ENCODE assay signal across 8 cellular contexts in genomic region chr1:174999926-175000696, GRCh38. TPM values are rescaled to one million over a fixed set of nuclear protein-coding genes. Genes with fewer than 3 reads are reported as not detected.
DNase-seq lines count a peak whose midpoint lies in the region; ATAC-seq and TF ChIP-seq lines count a peak whose summit lies in the region.

A gene with protein sequence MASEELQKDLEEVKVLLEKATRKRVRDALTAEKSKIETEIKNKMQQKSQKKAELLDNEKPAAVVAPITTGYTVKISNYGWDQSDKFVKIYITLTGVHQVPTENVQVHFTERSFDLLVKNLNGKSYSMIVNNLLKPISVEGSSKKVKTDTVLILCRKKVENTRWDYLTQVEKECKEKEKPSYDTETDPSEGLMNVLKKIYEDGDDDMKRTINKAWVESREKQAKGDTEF (plus strand): TSS chr1:174999947. CDS start chr1:175000181, 234 bp downstream.

- DNase-seq in activated naive CD4-positive, alpha-beta T cell treated with anti-CD3 and anti-CD28 coated beads for 36 hours: peak; percentile 42
- no peak for DNase-seq in activated naive CD4-positive, alpha-beta T cell treated with anti-CD3 and anti-CD28 coated beads, Interleukin-2, amount 50 U/mL, for 16 hours
- no peak for DNase-seq in activated naive CD8-positive, alpha-beta T cell treated with anti-CD3 and anti-CD28 coated beads, Interleukin-2, amount 50 U/mL, for 24 hours
- DNase-seq in left ventricle myocardium superior (peak; percentile 70), prostate gland (ENCODE audit: low spot score) (peak; percentile 32), OCI-M2 (lab: John Stamatoyannopoulos, UW; ENCODE audit: unreplicated experiment) (no peak)

- H3K36me3 ChIP-seq in OCI-LY1 (ENCODE audit: insufficient read depth, low read length) (peaks cover 41% of the 10 kb centered on the region), prostate gland (no peaks in the 10 kb centered on the region)

- no peaks in the 10 kb centered on the region; the same call in 1 of the 2 replicates for H3F3A ChIP-seq in OCI-LY1 (ENCODE audit: insufficient read depth, low read length)

- no peak within 1 kb of the TSS for H3K4me3 Mint-ChIP-seq in activated naive CD4-positive, alpha-beta T cell treated with anti-CD3 and anti-CD28 coated beads for 36 hours
- no peak within 1 kb of the TSS for H3K4me3 Mint-ChIP-seq in activated naive CD8-positive, alpha-beta T cell treated with anti-CD3 and anti-CD28 coated beads, Interleukin-2, amount 50 U/mL, for 24 hours

- peaks cover 52% of the 10 kb centered on the region for H3K79me2 ChIP-seq in OCI-LY1 (ENCODE audit: insufficient read depth, low read length)

- CTCF ChIA-PET in activated naive CD4-positive, alpha-beta T cell treated with anti-CD3 and anti-CD28 coated beads for 36 hours (lab: Charles Lee): interaction anchor here (1.1 to 2.8 kb wide), 3 partner anchors 11 to 227 kb away, joined by 3 to 10 read pairs (median 9); partner anchors contain the start of gene MRPS14

- H3K27ac Mint-ChIP-seq in activated naive CD4-positive, alpha-beta T cell treated with anti-CD3 and anti-CD28 coated beads for 36 hours: no peak within 1 kb of the TSS
- H3K27ac Mint-ChIP-seq in activated naive CD8-positive, alpha-beta T cell treated with anti-CD3 and anti-CD28 coated beads, Interleukin-2, amount 50 U/mL, for 24 hours: peak within 1 kb of the TSS; percentile 91

- H3K9me3 ChIP-seq in OCI-LY1 (ENCODE audit: low read length): no peaks in the 10 kb centered on the region
- H3K9me3 ChIP-seq in prostate gland: no peaks in the 10 kb centered on the region

- H3K9ac ChIP-seq in OCI-LY1 (ENCODE audit: low read length): peak within 1 kb of the TSS; percentile 99

- H3K4me1 ChIP-seq in OCI-LY1 (ENCODE audit: insufficient read depth, low read length, severe bottlenecking) (peaks cover 44% of the 10 kb centered on the region), prostate gland (replicated peaks) (no peaks in the 10 kb centered on the region)

- peak within 1 kb of the TSS; percentile 90 for H3K4me2 ChIP-seq in OCI-LY1 (ENCODE audit: low read length)

- H3K27me3 Mint-ChIP-seq in activated naive CD4-positive, alpha-beta T cell treated with anti-CD3 and anti-CD28 coated beads for 36 hours (ENCODE audit: low read depth): no peaks in the 10 kb centered on the region
- no peaks in the 10 kb centered on the region for H3K27me3 Mint-ChIP-seq in activated naive CD8-positive, alpha-beta T cell treated with anti-CD3 and anti-CD28 coated beads, Interleukin-2, amount 50 U/mL, for 24 hours

- 0 out of 2 replicates have a peak, but pooled peaks cover 6% of the 10 kb centered on the region for H4K20me1 ChIP-seq in OCI-LY1 (ENCODE audit: insufficient read depth, low read length)

- peak; percentile 87 for TF ChIP-seq POLR2A in prostate gland (IDR thresholded peaks at IDR 0.05)

- WGBS in prostate gland: 0% methylated on average over 56 of the region's 71 CpGs

- peak within 1 kb of the TSS; percentile 90 for H3K27ac ChIP-seq in OCI-LY1 (ENCODE audit: low read depth, low read length, poor library complexity, severe bottlenecking)
- H3K27ac ChIP-seq in prostate gland: peak within 1 kb of the TSS; percentile 95 to 97

- intact Hi-C loops in activated naive CD4-positive, alpha-beta T cell treated with anti-CD3 and anti-CD28 coated beads for 36 hours (cut with micrococcal nuclease): loop anchor here (1.0 to 2.0 kb wide), 15 partner anchors 13 to 1702 kb away; partner anchors contain the start of genes CENPL, COP1, DARS2 and KLHL20
- intact Hi-C loops in left ventricle myocardium superior (cut with micrococcal nuclease): loop anchor here (5.0 kb wide), 1 partner anchor 228 kb away; no protein-coding TSS in a partner anchor
- intact Hi-C loops in prostate gland (cut with DNase I): loop anchor here (5.0 kb wide), 1 partner anchor 228 kb away; no protein-coding TSS in a partner anchor

- TF ChIP-seq CTCF in OCI-LY1 (IDR thresholded peaks at IDR 0.05; ENCODE audit: low read length) (no peak), prostate gland (IDR thresholded peaks at IDR 0.05) (peak in 1 of 4 experiments; percentile 9)

- peak within 1 kb of the TSS; percentile 15; the same call in 1 of the 2 replicates for H2AFZ ChIP-seq in OCI-LY1 (ENCODE audit: low read length)

- no peaks in the 10 kb centered on the region for H3K9me2 ChIP-seq in OCI-LY1 (ENCODE audit: low read depth, low read length)

- peaks cover 34% of the 10 kb centered on the region for H3K36me3 Mint-ChIP-seq in activated naive CD4-positive, alpha-beta T cell treated with anti-CD3 and anti-CD28 coated beads for 36 hours (ENCODE audit: low read depth)
- H3K36me3 Mint-ChIP-seq in activated naive CD8-positive, alpha-beta T cell treated with anti-CD3 and anti-CD28 coated beads, Interleukin-2, amount 50 U/mL, for 24 hours (ENCODE audit: low read depth): peaks cover 42% of the 10 kb centered on the region

- H3K27me3 ChIP-seq in OCI-LY1 (ENCODE audit: insufficient read depth, low read length) (no peaks in the 10 kb centered on the region), prostate gland (replicated peaks; ENCODE audit: insufficient read depth) (no peaks in the 10 kb centered on the region)

- H3K9me3 Mint-ChIP-seq in activated naive CD4-positive, alpha-beta T cell treated with anti-CD3 and anti-CD28 coated beads for 36 hours: no peaks in the 10 kb centered on the region
- H3K9me3 Mint-ChIP-seq in activated naive CD8-positive, alpha-beta T cell treated with anti-CD3 and anti-CD28 coated beads, Interleukin-2, amount 50 U/mL, for 24 hours: no peaks in the 10 kb centered on the region

- peak; percentile 6 for ATAC-seq in HG03045 (IDR thresholded peaks at IDR 0.05; ENCODE audit: unreplicated experiment)
- peak; percentile 1 for ATAC-seq in activated naive CD8-positive, alpha-beta T cell treated with anti-CD3 and anti-CD28 coated beads, Interleukin-2, amount 50 U/mL, for 24 hours
- ATAC-seq in left ventricle myocardium superior: peak; percentile 35

- H3K4me1 Mint-ChIP-seq in activated naive CD4-positive, alpha-beta T cell treated with anti-CD3 and anti-CD28 coated beads for 36 hours (ENCODE audit: low read depth): peaks cover 51% of the 10 kb centered on the region
- H3K4me1 Mint-ChIP-seq in activated naive CD8-positive, alpha-beta T cell treated with anti-CD3 and anti-CD28 coated beads, Interleukin-2, amount 50 U/mL, for 24 hours: peaks cover 60% of the 10 kb centered on the region

- H3K4me3 ChIP-seq in OCI-LY1 (ENCODE audit: low read depth, low read length, poor library complexity, severe bottlenecking) (peak within 1 kb of the TSS; percentile 99), prostate gland (peak within 1 kb of the TSS; percentile 55 to 87)

RNA-seq across cellular contexts. Expression of the gene that starts here (rescaled TPM):
- 100 to 1,000 TPM; 322 to 354 TPM for total RNA-seq in activated naive CD4-positive, alpha-beta T cell treated with anti-CD3 and anti-CD28 coated beads for 36 hours
- total RNA-seq in left ventricle myocardium superior (92.5 TPM), prostate gland (100 to 1,000 TPM; 151 to 199 TPM)

Comparison
In these comparisons a context has a peak if more than half of its experiments do, and no peak if none do; other contexts are left out.
1. DNase-seq: peak in activated naive CD4-positive, alpha-beta T cell treated with anti-CD3 and anti-CD28 coated beads for 36 hours (single experiment), left ventricle myocardium superior (single experiment) and prostate gland (single experiment); none in activated naive CD4-positive, alpha-beta T cell treated with anti-CD3 and anti-CD28 coated beads, Interleukin-2, amount 50 U/mL, for 16 hours (single experiment), activated naive CD8-positive, alpha-beta T cell treated with anti-CD3 and anti-CD28 coated beads, Interleukin-2, amount 50 U/mL, for 24 hours (single experiment) and OCI-M2 (single experiment).
2. Peak in every context shown above with its lines, with median percentiles within 50 percentile points of each other: ATAC-seq.